Comparison of ENCODE assay signal across 1 cellular context in genomic region chr6:87785229-87785862, GRCh38.
TF ChIP-seq lines count a peak whose summit lies in the region.

No MANE protein-coding gene starts in this region.

TF ChIP-seq in GM23338, 12 proteins besides CTCF, POLR2A, EP300 and RAD21:
- TF ChIP-seq ZNF462 (CRISPR knock-in tag; IDR thresholded peaks at IDR 0.05) (no peak), NANOG (IDR thresholded peaks at IDR 0.05; ENCODE audit: borderline replicate concordance) (no peak), CREB1 (CRISPR knock-in tag; IDR thresholded peaks at IDR 0.05; ENCODE audit: low read depth) (no peak), POLR2AphosphoS5 (IDR thresholded peaks at IDR 0.05; ENCODE audit: low read depth) (no peak), STAT1 (IDR thresholded peaks at IDR 0.05; ENCODE audit: unreplicated experiment) (no peak), REST (IDR thresholded peaks at IDR 0.05; ENCODE audit: unreplicated experiment) (no peak), EZH2phosphoT487 (IDR thresholded peaks at IDR 0.05; ENCODE audit: unreplicated experiment) (no peak)
TF ChIP-seq in GM23338: peak in this region for 0.
